Comparison of ENCODE assay signal across 16 cellular contexts in genomic region chr7:81267508-81267907, GRCh38.
DNase-seq lines count a peak whose midpoint lies in the region; ATAC-seq and TF ChIP-seq lines count a peak whose summit lies in the region.
"Had no signal": no experiment of that assay in that cellular context is flagged by ENCODE, and none has a peak within 500 bp of the region (broad histone marks: within the 10 kb centered on the region; RNA-seq: fewer than 3 reads in every experiment).

No MANE protein-coding gene starts in this region.

- no peaks in the 10 kb centered on the region for H3K9me3 ChIP-seq in mammary epithelial cell (replicated peaks; ENCODE audit: insufficient read depth, low read length)
- H3K9me3 ChIP-seq: Caco-2 had no signal

- H3K4me1 ChIP-seq in mammary epithelial cell (ENCODE audit: insufficient read depth, low read length), result peaks cover 22% of the 10 kb centered on the region
- H3K4me1 ChIP-seq: Caco-2 had no signal

- no peak overlapping the region for H3K4me3 ChIP-seq in mammary epithelial cell (replicated peaks in 1 of 3; ENCODE audit: insufficient read depth in 1 of 3, low read depth in 2 of 3, low read length in 3 of 3)

- H3K36me3 Mint-ChIP-seq in stimulated activated memory B cell treated with anti-CD40 and anti-IgM and Interleukin-4, amounts not matched to agents 10 μg/mL and 1 μg/mL and 100 μg/mL, for 72 hours, result no peaks in the 10 kb centered on the region
- H3K36me3 Mint-ChIP-seq: activated naive CD4-positive, alpha-beta T cell treated with anti-CD3 and anti-CD28 coated beads, Interleukin-2, amount 50 U/mL, for 24 hours had no signal

- no peak for TF ChIP-seq CTCF in mammary epithelial cell (conservative IDR thresholded peaks at IDR 0.05 in 1 of 2, IDR thresholded peaks at IDR 0.05 in 1 of 2; ENCODE audit: extremely low read depth in 1 of 2, insufficient read depth in 1 of 2, low read depth in 1 of 2, low read length in 2 of 2)

- no peak overlapping the region for H3K9ac ChIP-seq in mammary epithelial cell (ENCODE audit: insufficient read depth, low read length)

- CTCF ChIA-PET in mammary epithelial cell (lab: Charles Lee; ENCODE audit: low non-redundant PET), result no interaction called here

- DNase-seq in DMS 273 (lab: John Stamatoyannopoulos, UW; ENCODE audit: unreplicated experiment) (peak; percentile 43), DMS 273 treated with DMSO at 0.1 percent for 48 hours (lab: John Stamatoyannopoulos, UW) (no peak), NCI-H226 (peak; percentile 73), mammary epithelial cell (peak; percentile 97), non-pigmented ciliary epithelial cell (ENCODE audit: low read depth) (peak; percentile 50)
- DNase-seq in NK-92 treated with Interleukin-12 subunit alpha and Interleukin-12 subunit beta, amount 100 ng/mL, for 24 hours (lab: John Stamatoyannopoulos, UW), result no peak
- DNase-seq: activated B cell treated with CpG ODN at 0.5 μM for 24 hours; activated CD8-positive, alpha-beta memory T cell treated with anti-CD3 and anti-CD28 coated beads, Interleukin-2, amount 50 U/mL, for 4 hours; Caco-2; cerebellar nuclear complex; NCI-H1436 treated with DMSO at 0.1 percent for 48 hours; substantia nigra had no signal

- no peak overlapping the region for H3K4me2 ChIP-seq in mammary epithelial cell (ENCODE audit: insufficient read depth, low read depth, low read length)

- ATAC-seq in HG03280 (IDR thresholded peaks at IDR 0.05; ENCODE audit: unreplicated experiment), result no peak
- no peak for ATAC-seq in stimulated activated memory B cell treated with anti-CD40 and anti-IgM and Interleukin-4, amounts not matched to agents 10 μg/mL and 1 μg/mL and 100 μg/mL, for 72 hours

- peak overlapping the region; percentile 32 for H3K27ac ChIP-seq in mammary epithelial cell (ENCODE audit: insufficient read depth, low read depth, low read length)
- H3K27ac ChIP-seq: 22Rv1 had no signal

- intact Hi-C loops in mammary epithelial cell (cut with micrococcal nuclease), result loop anchor here (5.0 kb wide), 1 partner anchor 195 kb away; no protein-coding TSS in a partner anchor

- no peak overlapping the region for H2AFZ ChIP-seq in mammary epithelial cell (ENCODE audit: low read depth, low read length)

- no peaks in the 10 kb centered on the region for H3K36me3 ChIP-seq in mammary epithelial cell (ENCODE audit: insufficient read depth, low read length)

- H3K4me3 Mint-ChIP-seq in stimulated activated memory B cell treated with anti-CD40 and anti-IgM and Interleukin-4, amounts not matched to agents 10 μg/mL and 1 μg/mL and 100 μg/mL, for 72 hours, result no peak overlapping the region
- H3K4me3 Mint-ChIP-seq: activated B cell treated with CpG ODN at 0.5 μM for 24 hours; activated naive CD4-positive, alpha-beta T cell treated with anti-CD3 and anti-CD28 coated beads, Interleukin-2, amount 50 U/mL, for 24 hours had no signal

- in situ Hi-C loops in mammary epithelial cell (cut with MboI; ENCODE audit: low sequenced_read_pairs in 2 of 2), result no loop called here

- H3K79me2 ChIP-seq in mammary epithelial cell (ENCODE audit: insufficient read depth, low read length), result no peaks in the 10 kb centered on the region

- H4K20me1 ChIP-seq in mammary epithelial cell (ENCODE audit: insufficient read depth, low read length), result no peaks in the 10 kb centered on the region

- 0% methylated on average over 2 of the region's 2 CpGs for WGBS in mammary epithelial cell (ENCODE audit: low coverage, missing lambda C conversion rate)

- dilution Hi-C loops in mammary epithelial cell (cut with HindIII; ENCODE audit: low sequenced_read_pairs), result loop anchor here (5.0 kb wide), 1 partner anchor 45 kb away; no protein-coding TSS in a partner anchor

- no peaks in the 10 kb centered on the region for H3K27me3 ChIP-seq in mammary epithelial cell (ENCODE audit: insufficient read depth, low read length)

- H3K27me3 Mint-ChIP-seq in stimulated activated memory B cell treated with anti-CD40 and anti-IgM and Interleukin-4, amounts not matched to agents 10 μg/mL and 1 μg/mL and 100 μg/mL, for 72 hours, result no peaks in the 10 kb centered on the region
- H3K27me3 Mint-ChIP-seq: activated B cell treated with CpG ODN at 0.5 μM for 24 hours; activated naive CD4-positive, alpha-beta T cell treated with anti-CD3 and anti-CD28 coated beads, Interleukin-2, amount 50 U/mL, for 24 hours had no signal

- H3K9me3 Mint-ChIP-seq in stimulated activated memory B cell treated with anti-CD40 and anti-IgM and Interleukin-4, amounts not matched to agents 10 μg/mL and 1 μg/mL and 100 μg/mL, for 72 hours, result peaks cover 2% of the 10 kb centered on the region
- H3K9me3 Mint-ChIP-seq: activated naive CD4-positive, alpha-beta T cell treated with anti-CD3 and anti-CD28 coated beads, Interleukin-2, amount 50 U/mL, for 24 hours had no signal

- no peak overlapping the region for H3K27ac Mint-ChIP-seq in stimulated activated memory B cell treated with anti-CD40 and anti-IgM and Interleukin-4, amounts not matched to agents 10 μg/mL and 1 μg/mL and 100 μg/mL, for 72 hours
- H3K27ac Mint-ChIP-seq: activated B cell treated with CpG ODN at 0.5 μM for 24 hours; activated naive CD4-positive, alpha-beta T cell treated with anti-CD3 and anti-CD28 coated beads, Interleukin-2, amount 50 U/mL, for 24 hours had no signal

- no peaks in the 10 kb centered on the region for H3K4me1 Mint-ChIP-seq in stimulated activated memory B cell treated with anti-CD40 and anti-IgM and Interleukin-4, amounts not matched to agents 10 μg/mL and 1 μg/mL and 100 μg/mL, for 72 hours
- H3K4me1 Mint-ChIP-seq: activated B cell treated with CpG ODN at 0.5 μM for 24 hours; activated naive CD4-positive, alpha-beta T cell treated with anti-CD3 and anti-CD28 coated beads, Interleukin-2, amount 50 U/mL, for 24 hours had no signal

- no TSS peak for BruUV-seq in mammary epithelial cell (replicated peaks; lab: Mats Ljungman, UMichigan)

Comparison
In these comparisons a context has a peak if more than half of its experiments do, and no peak if none do; other contexts are left out.
1. DNase-seq: peak in DMS 273 (single experiment), NCI-H226 (single experiment), mammary epithelial cell (single experiment) and non-pigmented ciliary epithelial cell (single experiment); none in DMS 273 treated with DMSO at 0.1 percent for 48 hours (single experiment) and NK-92 treated with Interleukin-12 subunit alpha and Interleukin-12 subunit beta, amount 100 ng/mL, for 24 hours (single experiment).